In the genomic region with DNA sequence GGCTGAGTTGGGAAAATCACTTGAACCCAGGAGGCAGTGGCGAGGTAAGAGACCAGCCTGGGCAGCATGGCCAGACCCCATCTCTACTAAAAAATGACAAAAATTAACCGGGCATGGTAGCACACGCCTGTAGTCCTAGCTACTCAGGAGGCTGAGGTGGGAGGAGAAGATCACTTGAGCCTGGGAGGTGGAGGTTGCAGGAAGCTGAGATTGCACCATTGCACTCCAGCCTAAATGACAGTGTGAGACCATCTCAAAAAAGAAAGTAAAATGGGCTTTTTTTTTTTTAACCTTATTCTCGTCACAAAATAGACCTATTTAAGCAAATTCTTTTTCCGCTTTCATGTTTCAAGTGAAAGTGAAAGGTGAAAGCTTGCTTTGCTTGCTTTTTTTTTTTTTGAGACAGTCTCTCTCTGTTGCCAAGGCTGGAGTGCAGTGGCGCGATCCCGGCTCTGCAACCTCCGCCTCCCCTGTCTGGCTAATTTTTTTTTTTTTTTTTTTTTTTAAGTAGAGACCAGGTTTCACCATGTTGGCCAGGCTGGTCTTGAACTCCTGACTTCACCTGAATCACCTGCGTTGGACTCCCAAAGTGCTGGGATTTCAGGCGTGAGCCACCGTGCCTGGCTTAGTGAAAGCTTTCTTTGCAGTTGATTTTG, we compare ENCODE assay signal across 8 cellular contexts. TPM values are rescaled to one million over a fixed set of nuclear protein-coding genes. Genes with fewer than 3 reads are reported as not detected.
A peak's percentile ranks its signal among the peaks of the same experiment; 100 is the strongest.
DNase-seq lines count a peak whose midpoint lies in the region; ATAC-seq and TF ChIP-seq lines count a peak whose summit lies in the region.

No MANE protein-coding gene starts in this region.

- no peaks in the 10 kb centered on the region for H3K27me3 Mint-ChIP-seq in CD8-positive, alpha-beta memory T cell
- H3K27me3 Mint-ChIP-seq in stimulated activated naive CD8-positive, alpha-beta T cell treated with anti-CD3 and anti-CD28 coated beads, Interleukin-15, amount 100 ng/mL, for 72 hours, result no peaks in the 10 kb centered on the region

- peaks cover 50 to 75% (median 53%) of the 10 kb centered on the region in 3 donors for H3K4me1 Mint-ChIP-seq in CD8-positive, alpha-beta memory T cell
- H3K4me1 Mint-ChIP-seq in stimulated activated naive CD8-positive, alpha-beta T cell treated with anti-CD3 and anti-CD28 coated beads, Interleukin-15, amount 100 ng/mL, for 72 hours, result peaks cover 57% of the 10 kb centered on the region

- peaks cover 76% of the 10 kb centered on the region for H3K79me2 ChIP-seq in fibroblast of lung (ENCODE audit: control insufficient read depth, insufficient read depth, low read length)

- POLR2A ChIA-PET in CD8-positive, alpha-beta memory T cell (lab: Charles Lee), result interaction anchor here (0.6 to 2.0 kb wide), 4 partner anchors 25 to 391 kb away, joined by 3 to 9 read pairs (median 6); partner anchors contain the start of gene ELL3

- H3K4me3 Mint-ChIP-seq in CD8-positive, alpha-beta memory T cell, result peak overlapping the region; percentile 74 to 97 (median 81)
- H3K4me3 Mint-ChIP-seq in stimulated activated naive CD8-positive, alpha-beta T cell treated with anti-CD3 and anti-CD28 coated beads, Interleukin-15, amount 100 ng/mL, for 72 hours, result peak overlapping the region; percentile 76 to 82

- TF ChIP-seq CTCF in fibroblast of lung (conservative IDR thresholded peaks at IDR 0.05 in 1 of 2, IDR thresholded peaks at IDR 0.05 in 1 of 2; ENCODE audit: low read depth in 1 of 2, low read length in 2 of 2), result no peak

- no peaks in the 10 kb centered on the region for H4K20me1 ChIP-seq in fibroblast of lung (ENCODE audit: control insufficient read depth, extremely low read depth, insufficient read depth, low read length)

- peak; percentile 32 to 81 (median 62) for DNase-seq in CD8-positive, alpha-beta memory T cell
- DNase-seq in T-helper 1 cell, result peak in 4 of 5 donors; percentile 35 to 85 (median 41)
- no peak for DNase-seq in fibroblast of lung (ENCODE audit: low read depth in 2 of 2)
- peak; percentile 33 to 65 for DNase-seq in stimulated activated naive CD8-positive, alpha-beta T cell treated with anti-CD3 and anti-CD28 coated beads, Interleukin-15, amount 100 ng/mL, for 72 hours
- no peak for DNase-seq in NCI-H748 (lab: John Stamatoyannopoulos, UW; ENCODE audit: unreplicated experiment)
- DNase-seq in NCI-H128 (lab: John Stamatoyannopoulos, UW; ENCODE audit: unreplicated experiment), result no peak

- no peak overlapping the region for H2AFZ ChIP-seq in fibroblast of lung (ENCODE audit: low read length)

- H3K36me3 ChIP-seq in CD8-positive, alpha-beta memory T cell (ENCODE audit: insufficient read depth, low read length), result peaks cover 26% of the 10 kb centered on the region
- H3K36me3 ChIP-seq in fibroblast of lung (ENCODE audit: control insufficient read depth, insufficient read depth, low read length), result peaks cover 1% of the 10 kb centered on the region

- H3K9ac ChIP-seq in fibroblast of lung (ENCODE audit: insufficient read depth, low read length), result no peak overlapping the region

- H3K4me1 ChIP-seq in CD8-positive, alpha-beta memory T cell (ENCODE audit: insufficient read depth, low read length), result peaks cover 54% of the 10 kb centered on the region
- H3K4me1 ChIP-seq in fibroblast of lung (ENCODE audit: control insufficient read depth, extremely low read depth, insufficient read depth, low read length), result no peaks in the 10 kb centered on the region

- H3K36me3 Mint-ChIP-seq in CD8-positive, alpha-beta memory T cell, result peaks cover 0 to 45% (median 2%) of the 10 kb centered on the region in 3 donors

- H3K27ac ChIP-seq in CD8-positive, alpha-beta memory T cell (ENCODE audit: low read depth, low read length), result peak overlapping the region; percentile 50
- no peak overlapping the region for H3K27ac ChIP-seq in fibroblast of lung (ENCODE audit: insufficient read depth, low read length)

- peak; percentile 38 for ATAC-seq in GM21576 (IDR thresholded peaks at IDR 0.05; ENCODE audit: unreplicated experiment)
- ATAC-seq in stimulated activated naive CD8-positive, alpha-beta T cell treated with anti-CD3 and anti-CD28 coated beads, Interleukin-15, amount 100 ng/mL, for 72 hours, result peak; percentile 64
- ATAC-seq in HG02884 (IDR thresholded peaks at IDR 0.05; ENCODE audit: unreplicated experiment), result no peak

- no peaks in the 10 kb centered on the region for H3K9me3 ChIP-seq in CD8-positive, alpha-beta memory T cell (ENCODE audit: low read length)
- no peaks in the 10 kb centered on the region for H3K9me3 ChIP-seq in fibroblast of lung (ENCODE audit: control insufficient read depth, insufficient read depth, low read depth, low read length)

- peak overlapping the region; percentile 87 for H3K4me2 ChIP-seq in fibroblast of lung (ENCODE audit: extremely low read depth, insufficient read depth, low read length)

- H3K27me3 ChIP-seq in CD8-positive, alpha-beta memory T cell (ENCODE audit: insufficient read depth, low read length, poor library complexity, severe bottlenecking), result no peaks in the 10 kb centered on the region
- no peaks in the 10 kb centered on the region for H3K27me3 ChIP-seq in fibroblast of lung (ENCODE audit: control insufficient read depth, insufficient read depth, low read length)

- H3K4me3 ChIP-seq in CD8-positive, alpha-beta memory T cell (ENCODE audit: low read length), result peak overlapping the region; percentile 20
- peak overlapping the region in 3 of 4 experiments; percentile 14 to 28 (median 17) for H3K4me3 ChIP-seq in fibroblast of lung (replicated peaks in 1 of 4; ENCODE audit: control extremely low read depth in 1 of 4, insufficient read depth in 1 of 4, low read depth in 3 of 4, low read length in 4 of 4)

- CTCF ChIA-PET in CD8-positive, alpha-beta memory T cell (lab: Charles Lee), result interaction anchor here (1.3 to 2.9 kb wide), 3 partner anchors 20 to 31 kb away, joined by 3 to 10 read pairs (median 5); partner anchors contain the start of gene ELL3

- no peaks in the 10 kb centered on the region for H3K9me3 Mint-ChIP-seq in CD8-positive, alpha-beta memory T cell
- no peaks in the 10 kb centered on the region for H3K9me3 Mint-ChIP-seq in stimulated activated naive CD8-positive, alpha-beta T cell treated with anti-CD3 and anti-CD28 coated beads, Interleukin-15, amount 100 ng/mL, for 72 hours

- peak overlapping the region; percentile 81 to 99 (median 92) for H3K27ac Mint-ChIP-seq in CD8-positive, alpha-beta memory T cell
- H3K27ac Mint-ChIP-seq in stimulated activated naive CD8-positive, alpha-beta T cell treated with anti-CD3 and anti-CD28 coated beads, Interleukin-15, amount 100 ng/mL, for 72 hours, result peak overlapping the region in 1 of 2 donors; percentile 67

RNA-seq across cellular contexts. Expression of gene PDIA3, which starts 3.6 kb away (rescaled TPM):
- 100 to 1,000 TPM; 336 to 338 TPM for total RNA-seq in CD8-positive, alpha-beta memory T cell
- 383 TPM for polyA plus RNA-seq in CD8-positive, alpha-beta memory T cell
- total RNA-seq in fibroblast of lung, result 89.1 and 120 TPM in 2 replicates
- 359 and 528 TPM in 2 replicates for polyA plus RNA-seq in fibroblast of lung
- 743 and 837 TPM in 2 replicates for polyA plus RNA-seq in fibroblast of lung (2012)
- polyA minus RNA-seq in fibroblast of lung (ENCODE audit: low replicate concordance), result 20.0 and 25.2 TPM in 2 replicates

RNA-seq across cellular contexts. Expression of gene ELL3, which starts 26.9 kb away (rescaled TPM):
- 1 to 10 TPM in 1 of 2 experiments, under 1 TPM in 1; 0.49 to 1.8 TPM for total RNA-seq in CD8-positive, alpha-beta memory T cell
- 0.24 TPM for polyA plus RNA-seq in CD8-positive, alpha-beta memory T cell
- total RNA-seq in fibroblast of lung, result 6.7 and 10.1 TPM in 2 replicates
- 0.86 and 1.5 TPM in 2 replicates for polyA plus RNA-seq in fibroblast of lung
- 0.79 and 1.5 TPM in 2 replicates for polyA plus RNA-seq in fibroblast of lung (2012)
- polyA minus RNA-seq in fibroblast of lung (ENCODE audit: low replicate concordance), result 0.24 and 13.9 TPM in 2 replicates

RNA-seq across cellular contexts. Expression of gene SERF2, which starts 42.3 kb away (rescaled TPM):
- 100 to 1,000 TPM; 624 to 632 TPM for total RNA-seq in CD8-positive, alpha-beta memory T cell
- polyA plus RNA-seq in CD8-positive, alpha-beta memory T cell, result 1,932 TPM
- total RNA-seq in fibroblast of lung, result 371 and 422 TPM in 2 replicates
- polyA plus RNA-seq in fibroblast of lung, result 1,159 and 1,227 TPM in 2 replicates
- polyA plus RNA-seq in fibroblast of lung (2012), result 1,277 and 1,570 TPM in 2 replicates
- polyA minus RNA-seq in fibroblast of lung (ENCODE audit: low replicate concordance), result 712 and 895 TPM in 2 replicates

RNA-seq across cellular contexts. Expression of gene SERINC4, which starts 50.2 kb away (rescaled TPM):
- total RNA-seq in CD8-positive, alpha-beta memory T cell, result under 1 TPM; 0.20 to 0.26 TPM
- 2.2 TPM for polyA plus RNA-seq in CD8-positive, alpha-beta memory T cell
- under 0.01 and 0.17 TPM in 2 replicates for total RNA-seq in fibroblast of lung
- polyA plus RNA-seq in fibroblast of lung, result 0.06 and 0.08 TPM in 2 replicates
- polyA plus RNA-seq in fibroblast of lung (2012), result not detected in 2 replicates
- 0.67 TPM in 1 of 2 replicates, not detected in the other for polyA minus RNA-seq in fibroblast of lung (ENCODE audit: low replicate concordance)

RNA-seq across cellular contexts. Expression of gene HYPK, which starts 50.6 kb away (rescaled TPM):
- 10 to 100 TPM; 28.5 to 32.7 TPM for total RNA-seq in CD8-positive, alpha-beta memory T cell
- 11.9 TPM for polyA plus RNA-seq in CD8-positive, alpha-beta memory T cell
- 8.6 and 9.2 TPM in 2 replicates for total RNA-seq in fibroblast of lung
- 8.7 and 12.8 TPM in 2 replicates for polyA plus RNA-seq in fibroblast of lung
- polyA plus RNA-seq in fibroblast of lung (2012), result 2.6 and 4.6 TPM in 2 replicates
- polyA minus RNA-seq in fibroblast of lung (ENCODE audit: low replicate concordance), result 1.1 and 3.5 TPM in 2 replicates

Comparison
In these comparisons a context has a peak if more than half of its experiments do, and no peak if none do; other contexts are left out.
1. DNase-seq: peak in CD8-positive, alpha-beta memory T cell (5 of 5), T-helper 1 cell (4 of 5) and stimulated activated naive CD8-positive, alpha-beta T cell treated with anti-CD3 and anti-CD28 coated beads, Interleukin-15, amount 100 ng/mL, for 72 hours (2 of 2); none in fibroblast of lung (0 of 2), NCI-H748 (single experiment) and NCI-H128 (single experiment).